ENCODE assay signal across 16 cellular contexts in the genomic region with DNA sequence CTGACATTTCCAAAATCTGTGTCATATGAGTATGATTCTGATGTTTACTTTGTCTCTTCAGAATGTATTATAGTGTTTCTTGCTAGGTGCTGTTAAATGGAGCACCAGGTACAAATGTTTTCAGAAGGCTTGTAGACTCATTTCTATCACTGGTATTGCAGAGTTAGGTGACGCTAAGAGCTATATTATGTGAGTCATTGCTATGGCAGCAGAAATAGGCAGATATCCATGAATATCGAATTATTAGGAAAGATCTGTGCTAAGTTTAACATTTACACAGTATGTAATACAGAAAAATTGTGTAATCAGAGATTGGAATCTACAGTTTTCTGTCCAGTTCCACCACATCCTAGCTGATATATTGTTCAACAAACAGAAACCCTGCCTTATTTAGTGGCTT.
DNase-seq lines count a peak whose midpoint lies in the region; ATAC-seq lines count a peak whose summit lies in the region.
"Had no signal": no experiment of that assay in that cellular context is flagged by ENCODE, and none has a peak within 500 bp of the region (broad histone marks: within the 10 kb centered on the region; RNA-seq: fewer than 3 reads in every experiment).

No MANE protein-coding gene starts in this region.

- no peak for ATAC-seq in HG02763 (IDR thresholded peaks at IDR 0.05; ENCODE audit: unreplicated experiment)
- ATAC-seq: A549; CD8-positive, alpha-beta T cell; GM12878; HepG2 had no signal

- peak; percentile 38 for DNase-seq in ELR (ENCODE audit: low read depth)
- DNase-seq in HS-5 (ENCODE audit: low read depth) = peak; percentile 45
- peak; percentile 24 for DNase-seq in amniotic epithelial cell (ENCODE audit: low read depth)
- DNase-seq in iris pigment epithelial cell (ENCODE audit: low read depth) = peak; percentile 40
- no peak for DNase-seq in ecto neural progenitor cell (ENCODE audit: low spot score)
- DNase-seq in NCI-H1930 (lab: John Stamatoyannopoulos, UW) = no peak
- DNase-seq: CD8-positive, alpha-beta T cell; COR-L47; DMS153; DMS79 treated with DMSO at 0.1 percent for 48 hours; GM23248; H7 had no signal

Comparison
In these comparisons a context has a peak if more than half of its experiments do, and no peak if none do; other contexts are left out.
1. DNase-seq: peak in ELR (single experiment), HS-5 (single experiment), amniotic epithelial cell (single experiment) and iris pigment epithelial cell (single experiment); none in ecto neural progenitor cell (single experiment) and NCI-H1930 (0 of 2).